ENCODE assay signal across 11 cellular contexts in genomic region chr5:149221326-149221725, GRCh38. TPM values are rescaled to one million over a fixed set of nuclear protein-coding genes. Genes with fewer than 3 reads are reported as not detected.
DNase-seq lines count a peak whose midpoint lies in the region; ATAC-seq, FAIRE-seq and TF ChIP-seq lines count a peak whose summit lies in the region.
"Had no signal": no experiment of that assay in that cellular context is flagged by ENCODE, and none has a peak within 500 bp of the region (broad histone marks: within the 10 kb centered on the region; RNA-seq: fewer than 3 reads in every experiment).

No MANE protein-coding gene starts in this region.

- DNase-seq in heart left ventricle, result no peak
- DNase-seq in cardiac septum (ENCODE audit: low spot score), result no peak
- no peak for DNase-seq in body of pancreas
- no peak for DNase-seq in hepatocyte (ENCODE audit: low spot score)
- no peak for DNase-seq in upper lobe of left lung
- DNase-seq in GF-D8 (lab: John Stamatoyannopoulos, UW), result no peak
- no peak for DNase-seq in MM.1S
- DNase-seq in H54 (ENCODE audit: insufficient read length, low spot score), result no peak
- DNase-seq: ACHN, activated gamma-delta T cell had no signal

- peak overlapping the region; percentile 3 to 73 (median 48) for H3K27ac ChIP-seq in heart left ventricle
- H3K27ac ChIP-seq in body of pancreas, result peak overlapping the region in 3 of 4 donors; percentile 2 to 33 (median 9)
- H3K27ac ChIP-seq in hepatocyte, result no peak overlapping the region
- H3K27ac ChIP-seq in upper lobe of left lung, result peak overlapping the region in 3 of 4 donors; percentile 27 to 56 (median 45)
- no peak overlapping the region for H3K27ac ChIP-seq in MM.1S (ENCODE audit: low read length)
- H3K27ac ChIP-seq: neural progenitor cell had no signal

- H3K4me2 ChIP-seq in hepatocyte (peak overlapping the region; percentile 23), MM.1S (ENCODE audit: low read depth, low read length) (no peak overlapping the region)
- H3K4me2 ChIP-seq: neural progenitor cell had no signal

- H3K27me3 ChIP-seq in heart left ventricle (no peaks in the 10 kb centered on the region), body of pancreas (no peaks in the 10 kb centered on the region), hepatocyte (no peaks in the 10 kb centered on the region), upper lobe of left lung (no peaks in the 10 kb centered on the region), MM.1S (replicated peaks; ENCODE audit: insufficient read depth, low read length) (no peaks in the 10 kb centered on the region)
- H3K27me3 ChIP-seq: neural progenitor cell had no signal

- TF ChIP-seq CTCF in heart left ventricle (IDR thresholded peaks at IDR 0.05) (no peak), body of pancreas (IDR thresholded peaks at IDR 0.05) (no peak), hepatocyte (IDR thresholded peaks at IDR 0.05; ENCODE audit: poor library complexity) (no peak), upper lobe of left lung (IDR thresholded peaks at IDR 0.05) (no peak), MM.1S (IDR thresholded peaks at IDR 0.05; ENCODE audit: low read length) (no peak)

- H2AFZ ChIP-seq in hepatocyte (no peak overlapping the region), MM.1S (ENCODE audit: low read length) (no peak overlapping the region)
- H2AFZ ChIP-seq: neural progenitor cell had no signal

- no peak for TF ChIP-seq POLR2A in heart left ventricle (IDR thresholded peaks at IDR 0.05)
- no peak for TF ChIP-seq POLR2A in body of pancreas (IDR thresholded peaks at IDR 0.05)
- no peak for TF ChIP-seq POLR2A in upper lobe of left lung (IDR thresholded peaks at IDR 0.05)
- no peak for TF ChIP-seq POLR2A in H54 (IDR thresholded peaks at IDR 0.05; ENCODE audit: low read depth, low read length)

- ATAC-seq in heart left ventricle (no peak), body of pancreas (no peak), upper lobe of left lung (ENCODE audit: low FRiP score in 2 of 2) (no peak)

- H3K4me1 ChIP-seq in heart left ventricle, result peaks cover 3 to 76% (median 50%) of the 10 kb centered on the region in 12 donors
- peaks cover 8% of the 10 kb centered on the region for H3K4me1 ChIP-seq in body of pancreas
- no peaks in the 10 kb centered on the region for H3K4me1 ChIP-seq in hepatocyte (ENCODE audit: insufficient read depth)
- H3K4me1 ChIP-seq in upper lobe of left lung, result peaks cover 22 to 41% (median 32%) of the 10 kb centered on the region in 4 donors
- no peaks in the 10 kb centered on the region for H3K4me1 ChIP-seq in MM.1S (ENCODE audit: low read length)
- H3K4me1 ChIP-seq: neural progenitor cell had no signal

- no peaks in the 10 kb centered on the region for H4K20me1 ChIP-seq in hepatocyte (ENCODE audit: insufficient read depth, poor library complexity, severe bottlenecking)
- H4K20me1 ChIP-seq in MM.1S (ENCODE audit: insufficient read depth, low read length), result no peaks in the 10 kb centered on the region

- H3K9me3 ChIP-seq in heart left ventricle, result no peaks in the 10 kb centered on the region
- no peaks in the 10 kb centered on the region for H3K9me3 ChIP-seq in body of pancreas
- no peaks in the 10 kb centered on the region for H3K9me3 ChIP-seq in hepatocyte (ENCODE audit: low read depth)
- H3K9me3 ChIP-seq in upper lobe of left lung, result no peaks in the 10 kb centered on the region
- no peaks in the 10 kb centered on the region for H3K9me3 ChIP-seq in MM.1S (replicated peaks; ENCODE audit: insufficient read depth, low read length)

- WGBS in heart left ventricle, 4 donors, result 18 to 38% (median 24%) methylated on average over 1 of the region's 1 CpG
- 27 to 43% methylated on average over 1 of the region's 1 CpG for WGBS in body of pancreas, 2 donors
- WGBS in hepatocyte (ENCODE audit: low lambda C conversion rate, missing lambda C conversion rate), result 25% methylated on average over 1 of the region's 1 CpG
- 44 to 57% methylated on average over 1 of the region's 1 CpG for WGBS in upper lobe of left lung, 2 donors

- no peak for TF ChIP-seq EP300 in upper lobe of left lung (IDR thresholded peaks at IDR 0.05)

- no peaks in the 10 kb centered on the region for H3K79me2 ChIP-seq in hepatocyte
- no peaks in the 10 kb centered on the region for H3K79me2 ChIP-seq in MM.1S (ENCODE audit: low read length)

- H3K9me2 ChIP-seq in hepatocyte (replicated peaks; ENCODE audit: insufficient read depth) (no peaks in the 10 kb centered on the region), MM.1S (replicated peaks; ENCODE audit: insufficient read depth, low read length) (no peaks in the 10 kb centered on the region)

- H3K9ac ChIP-seq in MM.1S (ENCODE audit: low read length), result no peak overlapping the region
- H3K9ac ChIP-seq: neural progenitor cell had no signal

- H3K4me3 ChIP-seq in heart left ventricle, result no peak overlapping the region
- no peak overlapping the region for H3K4me3 ChIP-seq in body of pancreas
- H3K4me3 ChIP-seq in hepatocyte, result no peak overlapping the region
- no peak overlapping the region for H3K4me3 ChIP-seq in upper lobe of left lung
- H3K4me3 ChIP-seq in MM.1S (ENCODE audit: low read length), result no peak overlapping the region
- H3K4me3 ChIP-seq: neural progenitor cell had no signal

- H3F3A ChIP-seq in MM.1S (ENCODE audit: insufficient read depth, low read length), result no peaks in the 10 kb centered on the region

- H3K36me3 ChIP-seq in heart left ventricle, result peaks cover 0 to 72% (median 22%) of the 10 kb centered on the region in 9 donors
- H3K36me3 ChIP-seq in body of pancreas (replicated peaks in 1 of 2; ENCODE audit: insufficient read depth in 1 of 2, low read depth in 2 of 2), result no peaks in the 10 kb centered on the region
- H3K36me3 ChIP-seq in hepatocyte (replicated peaks; ENCODE audit: insufficient read depth, low read depth), result no peaks in the 10 kb centered on the region
- H3K36me3 ChIP-seq in upper lobe of left lung, result no peaks in the 10 kb centered on the region
- no peaks in the 10 kb centered on the region for H3K36me3 ChIP-seq in MM.1S (replicated peaks; ENCODE audit: insufficient read depth, low read length)
- H3K36me3 ChIP-seq: neural progenitor cell had no signal

- intact Hi-C loops in heart left ventricle (cut with DNase I), result loop anchor here in 2 of 10 donors (5.0 to 10.0 kb wide), 2 partner anchors 34 to 157 kb away; partner anchors contain the start of gene SH3TC2 (in 1 of the 2)
- intact Hi-C loops in cardiac septum (cut with DNase I), result no loop called here
- intact Hi-C loops in body of pancreas (cut with DNase I), result no loop called here

- FAIRE-seq in H54 (lab: Jason Lieb, UNC), result no peak

RNA-seq across cellular contexts. Expression of gene AFAP1L1, which starts 50.3 kb away (rescaled TPM):
- total RNA-seq in heart left ventricle, result 10 to 100 TPM; 30.4 to 57.7 (median 45.0) TPM
- 10 to 100 TPM; 32.2 to 49.5 TPM for polyA plus RNA-seq in heart left ventricle
- total RNA-seq in cardiac septum, result 55.2 TPM
- 1 to 10 TPM; 2.9 to 5.9 TPM for total RNA-seq in body of pancreas
- total RNA-seq in hepatocyte, result 1.2 and 1.3 TPM in 2 replicates
- 1.8 and 2.3 TPM in 2 replicates for polyA plus RNA-seq in hepatocyte
- total RNA-seq in upper lobe of left lung, result 10 to 100 TPM; 15.1 to 40.8 (median 26.5) TPM

Comparison
In these comparisons a context has a peak if more than half of its experiments do, and no peak if none do; other contexts are left out.
1. H3K27ac ChIP-seq: peak in heart left ventricle (12 of 12), body of pancreas (3 of 4) and upper lobe of left lung (3 of 4); none in hepatocyte (single experiment) and MM.1S (single experiment).